Comparison of ENCODE assay signal across 16 cellular contexts in genomic region chr7:27158436-27159277, GRCh38. TPM values are rescaled to one million over a fixed set of nuclear protein-coding genes. Genes with fewer than 3 reads are reported as not detected.
A peak's percentile ranks its signal among the peaks of the same experiment; 100 is the strongest.
DNase-seq lines count a peak whose midpoint lies in the region; ATAC-seq, FAIRE-seq and TF ChIP-seq lines count a peak whose summit lies in the region.
"Had no signal": no experiment of that assay in that cellular context is flagged by ENCODE, and none has a peak within 500 bp of the region (broad histone marks: within the 10 kb centered on the region; RNA-seq: fewer than 3 reads in every experiment).

No MANE protein-coding gene starts in this region.

- peaks cover 52% of the 10 kb centered on the region for H3K4me1 Mint-ChIP-seq in stimulated activated naive CD8-positive, alpha-beta T cell treated with anti-CD3 and anti-CD28 coated beads, Interleukin-15, Interleukin-2, amounts not matched to agents 100 ng/mL and 50 ng/mL, for 24 hours (ENCODE audit: low read depth)
- H3K4me1 Mint-ChIP-seq in astrocyte (ENCODE audit: low read depth, unreplicated experiment) = no peaks in the 10 kb centered on the region
- peaks cover 13 to 66% (median 50%) of the 10 kb centered on the region in 4 donors for H3K4me1 Mint-ChIP-seq in naive thymus-derived CD8-positive, alpha-beta T cell

- intact Hi-C loops in Right ventricle myocardium superior (cut with DNase I) = no loop called here

- POLR2A ChIA-PET in naive thymus-derived CD8-positive, alpha-beta T cell (lab: Charles Lee) = interaction anchor here (0.8 kb wide), 1 partner anchor 27 kb away, joined by 3 read pairs; the partner anchor contains the start of gene HOXA11

- H3K4me3 Mint-ChIP-seq in stimulated activated naive CD8-positive, alpha-beta T cell treated with anti-CD3 and anti-CD28 coated beads, Interleukin-15, Interleukin-2, amounts not matched to agents 100 ng/mL and 50 ng/mL, for 24 hours = peak overlapping the region; percentile 41
- H3K4me3 Mint-ChIP-seq in astrocyte (ENCODE audit: unreplicated experiment) = no peak overlapping the region
- H3K4me3 Mint-ChIP-seq in naive thymus-derived CD8-positive, alpha-beta T cell = peak overlapping the region in 8 of 10 donors; percentile 2 to 49 (median 26)
- H3K4me3 Mint-ChIP-seq: activated CD4-positive, alpha-beta memory T cell treated with anti-CD3 and anti-CD28 coated beads, Interleukin-2, amount 10 ng/mL, durations not matched to agents 7 days and 5 days had no signal

- peak overlapping the region; percentile 36 for H3K27ac Mint-ChIP-seq in stimulated activated naive CD8-positive, alpha-beta T cell treated with anti-CD3 and anti-CD28 coated beads, Interleukin-15, Interleukin-2, amounts not matched to agents 100 ng/mL and 50 ng/mL, for 24 hours
- H3K27ac Mint-ChIP-seq in astrocyte (ENCODE audit: unreplicated experiment) = peak overlapping the region; percentile 47
- H3K27ac Mint-ChIP-seq in naive thymus-derived CD8-positive, alpha-beta T cell = peak overlapping the region in 3 of 10 donors; percentile 4 to 49 (median 24)

- no peaks in the 10 kb centered on the region for H3K9me3 Mint-ChIP-seq in stimulated activated naive CD8-positive, alpha-beta T cell treated with anti-CD3 and anti-CD28 coated beads, Interleukin-15, Interleukin-2, amounts not matched to agents 100 ng/mL and 50 ng/mL, for 24 hours
- H3K9me3 Mint-ChIP-seq in astrocyte (ENCODE audit: unreplicated experiment) = peaks cover 33% of the 10 kb centered on the region
- H3K9me3 Mint-ChIP-seq in naive thymus-derived CD8-positive, alpha-beta T cell = no peaks in the 10 kb centered on the region
- H3K9me3 Mint-ChIP-seq: activated CD4-positive, alpha-beta memory T cell treated with anti-CD3 and anti-CD28 coated beads, Interleukin-2, amount 10 ng/mL, durations not matched to agents 7 days and 5 days had no signal

- peaks cover 3% of the 10 kb centered on the region for H3K4me1 ChIP-seq in astrocyte (ENCODE audit: insufficient read depth, low read length)

- H3K27me3 Mint-ChIP-seq in stimulated activated naive CD8-positive, alpha-beta T cell treated with anti-CD3 and anti-CD28 coated beads, Interleukin-15, Interleukin-2, amounts not matched to agents 100 ng/mL and 50 ng/mL, for 24 hours = peaks cover 86% of the 10 kb centered on the region
- peaks cover 84% of the 10 kb centered on the region for H3K27me3 Mint-ChIP-seq in astrocyte (ENCODE audit: low read depth, unreplicated experiment)
- peaks cover 57 to 87% (median 79%) of the 10 kb centered on the region in 5 donors for H3K27me3 Mint-ChIP-seq in naive thymus-derived CD8-positive, alpha-beta T cell

- no peak overlapping the region for H2AFZ ChIP-seq in astrocyte (ENCODE audit: low read depth, low read length)

- no peak for ATAC-seq in stimulated activated naive CD8-positive, alpha-beta T cell treated with anti-CD3 and anti-CD28 coated beads, Interleukin-15, Interleukin-2, amounts not matched to agents 100 U/mL and 50 U/mL, for 24 hours
- no peak for ATAC-seq in naive thymus-derived CD8-positive, alpha-beta T cell
- no peak for ATAC-seq in left lobe of liver
- no peak for ATAC-seq in GM18907 (IDR thresholded peaks at IDR 0.05; ENCODE audit: unreplicated experiment)
- no peak for ATAC-seq in Right ventricle myocardium superior (ENCODE audit: poor library complexity)
- ATAC-seq: esophagus mucosa had no signal

- H3K79me2 ChIP-seq in astrocyte (ENCODE audit: insufficient read depth, low read length) = no peaks in the 10 kb centered on the region

- FAIRE-seq in astrocyte (lab: Jason Lieb, UNC) = no peak

- H3K9me3 ChIP-seq in astrocyte (ENCODE audit: insufficient read depth, low read depth, low read length) = peaks cover 12% of the 10 kb centered on the region
- H3K9me3 ChIP-seq: testis had no signal

- H3K27ac ChIP-seq in astrocyte (ENCODE audit: low read depth, low read length) = no peak overlapping the region
- H3K27ac ChIP-seq: C4-2B, testis had no signal

- no peak for TF ChIP-seq CTCF in astrocyte (IDR thresholded peaks at IDR 0.05; ENCODE audit: insufficient read depth, low read depth, low read length)

- H3K4me3 ChIP-seq in astrocyte (ENCODE audit: insufficient read depth, low read depth, low read length) = no peak overlapping the region
- H3K4me3 ChIP-seq: testis had no signal

- H3K36me3 Mint-ChIP-seq in stimulated activated naive CD8-positive, alpha-beta T cell treated with anti-CD3 and anti-CD28 coated beads, Interleukin-15, Interleukin-2, amounts not matched to agents 100 ng/mL and 50 ng/mL, for 24 hours (ENCODE audit: low read depth) = no peaks in the 10 kb centered on the region
- H3K36me3 Mint-ChIP-seq in astrocyte (ENCODE audit: low read depth, unreplicated experiment) = no peaks in the 10 kb centered on the region
- peaks cover 0 to 3% (median 3%) of the 10 kb centered on the region in 3 donors for H3K36me3 Mint-ChIP-seq in naive thymus-derived CD8-positive, alpha-beta T cell

- no peaks in the 10 kb centered on the region for H3K36me3 ChIP-seq in astrocyte (ENCODE audit: insufficient read depth, low read length)

- no peaks in the 10 kb centered on the region for H4K20me1 ChIP-seq in astrocyte (ENCODE audit: insufficient read depth, low read length)

- peaks cover 92% of the 10 kb centered on the region for H3K27me3 ChIP-seq in astrocyte (ENCODE audit: insufficient read depth, low read length)

- DNase-seq in stimulated activated naive CD8-positive, alpha-beta T cell treated with anti-CD3 and anti-CD28 coated beads, Interleukin-15, Interleukin-2, amounts not matched to agents 100 U/mL and 50 U/mL, for 24 hours = no peak
- DNase-seq in astrocyte (ENCODE audit: low read depth) (no peak), left lobe of liver (ENCODE audit: low spot score) (no peak), SIG-M5 treated with dmso at 0.1 percent for 504 hours (lab: John Stamatoyannopoulos, UW; ENCODE audit: unreplicated experiment) (no peak), Right ventricle myocardium superior (no peak)
- DNase-seq in naive thymus-derived CD8-positive, alpha-beta T cell = peak in 1 of 10 donors; percentile 60
- DNase-seq: activated CD4-positive, alpha-beta memory T cell treated with anti-CD3 and anti-CD28 coated beads, Interleukin-2, amount 10 ng/mL, durations not matched to agents 7 days and 5 days; HCEC 1CT; MM.1S; occipital lobe; SIG-M5; testis had no signal

- no peak overlapping the region for H3K4me2 ChIP-seq in astrocyte (ENCODE audit: low read length)

- no peak overlapping the region for H3K9ac ChIP-seq in astrocyte (ENCODE audit: low read length)

RNA-seq across cellular contexts. Expression of gene HOXA7, which starts 2.2 kb away (rescaled TPM):
- not detected in 2 replicates for total RNA-seq in astrocyte
- total RNA-seq in naive thymus-derived CD8-positive, alpha-beta T cell = not detected
- polyA plus RNA-seq in naive thymus-derived CD8-positive, alpha-beta T cell = not detected
- total RNA-seq in left lobe of liver = not detected
- not detected for total RNA-seq in Right ventricle myocardium superior
- total RNA-seq: activated CD4-positive, alpha-beta memory T cell treated with anti-CD3 and anti-CD28 coated beads, Interleukin-2, amount 10 ng/mL, durations not matched to agents 7 days and 5 days; occipital lobe had no signal

RNA-seq across cellular contexts. Expression of gene HOXA3, which starts 6.3 kb away (rescaled TPM):
- total RNA-seq in astrocyte = not detected in 2 replicates
- total RNA-seq in naive thymus-derived CD8-positive, alpha-beta T cell = not detected
- polyA plus RNA-seq in naive thymus-derived CD8-positive, alpha-beta T cell = not detected
- 0.30 TPM for total RNA-seq in left lobe of liver
- 0.35 TPM for total RNA-seq in Right ventricle myocardium superior
- total RNA-seq: activated CD4-positive, alpha-beta memory T cell treated with anti-CD3 and anti-CD28 coated beads, Interleukin-2, amount 10 ng/mL, durations not matched to agents 7 days and 5 days; occipital lobe had no signal

RNA-seq across cellular contexts. Expression of gene HOXA9, which starts 6.7 kb away (rescaled TPM):
- not detected in 2 replicates for total RNA-seq in astrocyte
- total RNA-seq in naive thymus-derived CD8-positive, alpha-beta T cell = not detected
- under 1 TPM in 1 of 3 donors, not detected in 2; 0.16 TPM for polyA plus RNA-seq in naive thymus-derived CD8-positive, alpha-beta T cell
- total RNA-seq in left lobe of liver = not detected
- not detected for total RNA-seq in Right ventricle myocardium superior
- total RNA-seq: activated CD4-positive, alpha-beta memory T cell treated with anti-CD3 and anti-CD28 coated beads, Interleukin-2, amount 10 ng/mL, durations not matched to agents 7 days and 5 days; occipital lobe had no signal

RNA-seq across cellular contexts. Expression of gene HOXA6, which starts 11.1 kb away (rescaled TPM):
- total RNA-seq in astrocyte (not detected in 2 replicates), left lobe of liver (not detected), Right ventricle myocardium superior (not detected)
- not detected for total RNA-seq in naive thymus-derived CD8-positive, alpha-beta T cell
- not detected for polyA plus RNA-seq in naive thymus-derived CD8-positive, alpha-beta T cell
- total RNA-seq: activated CD4-positive, alpha-beta memory T cell treated with anti-CD3 and anti-CD28 coated beads, Interleukin-2, amount 10 ng/mL, durations not matched to agents 7 days and 5 days; occipital lobe; testis had no signal

RNA-seq across cellular contexts. Expression of gene HOXA5, which starts 15.2 kb away (rescaled TPM):
- total RNA-seq in astrocyte (not detected in 2 replicates), left lobe of liver (0.50 TPM), Right ventricle myocardium superior (0.62 TPM)
- total RNA-seq in naive thymus-derived CD8-positive, alpha-beta T cell = not detected
- polyA plus RNA-seq in naive thymus-derived CD8-positive, alpha-beta T cell = not detected
- total RNA-seq: activated CD4-positive, alpha-beta memory T cell treated with anti-CD3 and anti-CD28 coated beads, Interleukin-2, amount 10 ng/mL, durations not matched to agents 7 days and 5 days; occipital lobe had no signal
